ENCODE assay signal across 12 cellular contexts in the genomic region with DNA sequence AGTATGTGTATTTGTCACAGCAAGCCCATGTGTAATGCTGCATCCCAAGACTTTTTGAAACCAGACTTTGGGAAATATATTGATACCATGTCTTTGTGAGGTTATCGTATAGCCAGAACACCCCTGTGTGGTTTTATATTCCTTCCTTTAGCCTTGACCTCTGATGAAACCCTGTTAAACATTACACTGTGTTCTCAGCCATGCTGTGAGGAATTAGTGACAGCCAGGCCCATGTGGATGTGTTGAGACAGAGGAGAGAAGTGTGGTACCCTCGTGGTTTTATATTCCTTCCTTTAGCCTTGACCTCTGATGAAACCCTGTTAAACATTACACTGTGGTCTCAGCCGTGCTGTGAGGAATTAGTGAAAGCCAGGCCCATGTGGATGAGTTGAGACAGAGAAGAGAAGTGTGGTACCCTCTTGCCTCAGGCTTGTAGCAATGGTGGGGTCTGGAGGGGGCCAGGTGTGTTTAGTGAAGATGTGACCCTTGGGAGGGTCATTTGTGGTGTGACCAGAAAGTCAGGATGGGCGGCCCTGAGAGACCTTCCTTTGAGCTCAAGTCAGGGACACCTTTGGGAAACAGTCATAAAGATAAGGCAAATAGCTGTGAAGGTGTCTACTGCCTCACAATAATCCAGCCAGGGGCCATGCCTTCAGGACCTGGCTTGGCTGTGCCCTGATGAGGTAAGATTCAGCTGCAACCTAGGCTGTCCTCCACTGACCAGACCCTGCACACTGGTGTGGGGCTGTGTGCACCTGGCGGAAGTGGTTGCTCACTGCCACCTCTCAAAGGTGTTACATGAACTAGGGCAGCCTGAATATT.
DNase-seq lines count a peak whose midpoint lies in the region; ATAC-seq and TF ChIP-seq lines count a peak whose summit lies in the region.
"Had no signal": no experiment of that assay in that cellular context is flagged by ENCODE, and none has a peak within 500 bp of the region (broad histone marks: within the 10 kb centered on the region; RNA-seq: fewer than 3 reads in every experiment).

No MANE protein-coding gene starts in this region.

- H3K27me3 Mint-ChIP-seq in chondrocyte (ENCODE audit: low read depth), result peaks cover 2% of the 10 kb centered on the region
- H3K27me3 Mint-ChIP-seq: activated CD8-positive, alpha-beta memory T cell treated with anti-CD3 and anti-CD28 coated beads, Interleukin-2, amount 10 ng/mL, durations not matched to agents 7 days and 5 days had no signal

- H3K4me1 Mint-ChIP-seq in chondrocyte (ENCODE audit: low read depth), result peaks cover 37% of the 10 kb centered on the region

- no peak overlapping the region for H3K27ac ChIP-seq in gastrocnemius medialis

- no peak for TF ChIP-seq POLR2A in gastrocnemius medialis (IDR thresholded peaks at IDR 0.05)

- DNase-seq in glomerular visceral epithelial cell (ENCODE audit: extremely low spot score) (peak; percentile 88), foreskin fibroblast (no peak), NCI-H524 treated with DMSO at 0.1 percent for 48 hours (lab: John Stamatoyannopoulos, UW) (no peak), gastrocnemius medialis (no peak), chondrocyte (ENCODE audit: low spot score) (no peak)
- DNase-seq: activated CD8-positive, alpha-beta memory T cell treated with anti-CD3 and anti-CD28 coated beads, Interleukin-2, amount 10 ng/mL, durations not matched to agents 7 days and 5 days; effector CD4-positive, alpha-beta T cell; NCI-H1105; stimulated activated CD8-positive, alpha-beta memory T cell treated with anti-CD3 and anti-CD28 coated beads, Interleukin-4, amount 100 ng/mL, for 48 hours had no signal

- H3K36me3 Mint-ChIP-seq in chondrocyte (ENCODE audit: low read depth), result no peaks in the 10 kb centered on the region

- in situ Hi-C loops in gastrocnemius medialis (cut with MboI; ENCODE audit: low sequenced_read_pairs in 4 of 4), result no loop called here

- TF ChIP-seq CTCF in foreskin fibroblast (IDR thresholded peaks at IDR 0.05; ENCODE audit: low read depth, low read length) (no peak), gastrocnemius medialis (IDR thresholded peaks at IDR 0.05 in 4 of 5, conservative IDR thresholded peaks at IDR 0.05 in 1 of 5) (no peak), chondrocyte (IDR thresholded peaks at IDR 0.05) (no peak)

- ATAC-seq in GM18502 (IDR thresholded peaks at IDR 0.05; ENCODE audit: poor library complexity, unreplicated experiment) (peak; percentile 49), GM21381 (IDR thresholded peaks at IDR 0.05; ENCODE audit: unreplicated experiment) (peak; percentile 85), HG03354 (IDR thresholded peaks at IDR 0.05; ENCODE audit: poor library complexity, severe bottlenecking, unreplicated experiment) (peak; percentile 87), gastrocnemius medialis (no peak)
- ATAC-seq: activated CD8-positive, alpha-beta memory T cell treated with anti-CD3 and anti-CD28 coated beads, Interleukin-2, amount 10 ng/mL, durations not matched to agents 7 days and 5 days had no signal

- H3K4me3 ChIP-seq in foreskin fibroblast (ENCODE audit: low read depth in 1 of 2, low read length in 2 of 2), result no peak overlapping the region
- no peak overlapping the region for H3K4me3 ChIP-seq in gastrocnemius medialis

- no peaks in the 10 kb centered on the region for H3K9me3 ChIP-seq in gastrocnemius medialis

- H3K27ac Mint-ChIP-seq in chondrocyte (ENCODE audit: unreplicated experiment), result no peak overlapping the region
- H3K27ac Mint-ChIP-seq: activated CD8-positive, alpha-beta memory T cell treated with anti-CD3 and anti-CD28 coated beads, Interleukin-2, amount 10 ng/mL, durations not matched to agents 7 days and 5 days had no signal

- H3K27me3 ChIP-seq in gastrocnemius medialis, result no peaks in the 10 kb centered on the region

- no peaks in the 10 kb centered on the region for H3K9me3 Mint-ChIP-seq in chondrocyte (ENCODE audit: low read depth)

- peaks cover 5 to 8% of the 10 kb centered on the region in 2 donors for H3K4me1 ChIP-seq in gastrocnemius medialis

- H3K36me3 ChIP-seq in gastrocnemius medialis, result no peaks in the 10 kb centered on the region

- no peak overlapping the region for H3K4me3 Mint-ChIP-seq in chondrocyte (ENCODE audit: unreplicated experiment)
- H3K4me3 Mint-ChIP-seq: activated CD8-positive, alpha-beta memory T cell treated with anti-CD3 and anti-CD28 coated beads, Interleukin-2, amount 10 ng/mL, durations not matched to agents 7 days and 5 days had no signal

- intact Hi-C loops in gastrocnemius medialis (cut with DNase I; ENCODE audit: low total_unique reads), result no loop called here

Comparison
In these comparisons a context has a peak if more than half of its experiments do, and no peak if none do; other contexts are left out.
1. ATAC-seq: peak in GM18502 (single experiment), GM21381 (single experiment) and HG03354 (single experiment); none in gastrocnemius medialis (0 of 2).